ENCODE assay signal across 10 cellular contexts in the genomic region with DNA sequence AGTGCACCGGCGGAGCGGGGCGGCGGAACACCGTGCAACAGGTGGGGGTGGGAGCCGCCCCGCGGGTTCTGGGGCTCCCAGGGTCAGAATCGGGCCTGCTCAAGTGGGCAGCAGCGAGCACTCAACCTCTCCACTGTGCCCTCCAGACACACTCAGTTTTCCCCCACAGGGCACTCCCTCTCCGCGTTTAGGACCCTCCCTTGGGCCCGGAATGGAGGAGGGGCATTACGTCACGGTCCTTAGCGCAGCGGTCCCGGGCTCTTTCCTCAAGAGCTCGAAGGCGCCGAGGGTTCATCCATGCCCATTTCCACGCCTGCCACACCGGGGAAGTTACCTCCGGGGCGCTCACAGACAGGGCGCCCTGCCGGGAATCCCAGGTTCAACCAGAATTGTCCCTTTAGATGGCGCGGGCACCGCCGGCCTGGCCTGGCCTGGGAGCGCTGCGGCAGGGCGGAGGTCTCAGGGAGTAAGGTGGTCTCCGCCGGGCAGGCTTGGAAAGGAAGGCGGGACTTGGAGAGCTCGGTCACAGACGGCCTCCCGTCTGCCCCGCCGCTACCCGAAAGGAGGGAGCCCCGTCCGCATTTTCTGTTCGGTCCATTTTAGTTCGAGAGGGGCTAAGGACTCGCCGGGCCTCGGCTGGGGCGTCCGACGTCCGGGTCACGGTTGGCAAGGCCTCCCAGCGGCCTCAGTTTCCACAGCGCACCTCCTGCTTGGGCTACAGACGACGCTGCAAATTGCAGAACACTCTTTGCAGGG. TPM values are rescaled to one million over a fixed set of nuclear protein-coding genes. Genes with fewer than 3 reads are reported as not detected.
DNase-seq lines count a peak whose midpoint lies in the region; ATAC-seq, FAIRE-seq and TF ChIP-seq lines count a peak whose summit lies in the region.
"Had no signal": no experiment of that assay in that cellular context is flagged by ENCODE, and none has a peak within 500 bp of the region (broad histone marks: within the 10 kb centered on the region; RNA-seq: fewer than 3 reads in every experiment).

No MANE protein-coding gene starts in this region.

- H3K4me3 Mint-ChIP-seq in astrocyte (ENCODE audit: unreplicated experiment) = no peak overlapping the region

- no peak overlapping the region for H3K4ac ChIP-seq in mesendoderm (ENCODE audit: low read depth, low read length)

- no peak overlapping the region for H2BK120ac ChIP-seq in mesendoderm (ENCODE audit: low read depth, low read length)

- H3K9ac ChIP-seq in astrocyte (ENCODE audit: low read length) (no peak overlapping the region), mesendoderm (ENCODE audit: low read length) (peak overlapping the region; percentile 11)

- H3K4me3 ChIP-seq in cardiac muscle cell = peak overlapping the region; percentile 10
- peak overlapping the region; percentile 10 for H3K4me3 ChIP-seq in astrocyte (ENCODE audit: insufficient read depth, low read depth, low read length)
- H3K4me3 ChIP-seq in mesendoderm (ENCODE audit: low read length) = no peak overlapping the region
- H3K4me3 ChIP-seq in transverse colon = peak overlapping the region; percentile 4 to 41 (median 23)
- H3K4me3 ChIP-seq in SJCRH30 = no peak overlapping the region

- no peak overlapping the region for H3K23ac ChIP-seq in mesendoderm (ENCODE audit: low read length)

- no peak overlapping the region for H3K56ac ChIP-seq in mesendoderm (ENCODE audit: low read length)

- H4K20me1 ChIP-seq in astrocyte (ENCODE audit: insufficient read depth, low read length) = no peaks in the 10 kb centered on the region

- in situ Hi-C loops in transverse colon (cut with MboI; ENCODE audit: low pct_ligation_motif_present in 1 of 4, low pct_unique_long_range_greater_than_20kb in 1 of 4, low sequenced_read_pairs in 3 of 4) = loop anchor here (10.0 to 25.0 kb wide), 5 partner anchors 320 to 897 kb away; no protein-coding TSS in a partner anchor

- peaks cover 70% of the 10 kb centered on the region for H3K27me3 Mint-ChIP-seq in astrocyte (ENCODE audit: low read depth, unreplicated experiment)

- H3K27ac ChIP-seq in cardiac muscle cell (no peak overlapping the region), astrocyte (ENCODE audit: low read depth, low read length) (no peak overlapping the region), mesendoderm (ENCODE audit: low read depth, low read length) (no peak overlapping the region), transverse colon (no peak overlapping the region), SJCRH30 (no peak overlapping the region)

- H3K9me3 ChIP-seq in cardiac muscle cell (ENCODE audit: low read depth) = no peaks in the 10 kb centered on the region
- no peaks in the 10 kb centered on the region for H3K9me3 ChIP-seq in astrocyte (ENCODE audit: insufficient read depth, low read depth, low read length)
- H3K9me3 ChIP-seq in transverse colon = no peaks in the 10 kb centered on the region
- 0 out of 2 replicates have a peak, but pooled peaks cover 5% of the 10 kb centered on the region for H3K9me3 ChIP-seq in SJCRH30 (replicated peaks)

- no peak for ATAC-seq in left ventricle myocardium superior

- TF ChIP-seq POLR2A in transverse colon (IDR thresholded peaks at IDR 0.05) = no peak

- H3K36me3 ChIP-seq in cardiac muscle cell (no peaks in the 10 kb centered on the region), astrocyte (ENCODE audit: insufficient read depth, low read length) (no peaks in the 10 kb centered on the region), mesendoderm (ENCODE audit: control insufficient read depth, insufficient read depth, low read length) (no peaks in the 10 kb centered on the region), transverse colon (no peaks in the 10 kb centered on the region), SJCRH30 (no peaks in the 10 kb centered on the region; the same call in 1 of the 2 replicates)

- no peaks in the 10 kb centered on the region for H3K4me1 Mint-ChIP-seq in astrocyte (ENCODE audit: low read depth, unreplicated experiment)

- no peak for TF ChIP-seq EP300 in transverse colon (IDR thresholded peaks at IDR 0.05; ENCODE audit: low read depth)

- no peak overlapping the region for H2AK5ac ChIP-seq in mesendoderm (ENCODE audit: low read length)

- WGBS in mesendoderm (ENCODE audit: extremely low coverage, insufficient coverage, low lambda C conversion rate) = no CpG with 5 or more reads among the region's 60 CpGs
- WGBS in transverse colon (ENCODE audit: low coverage in 1 of 2), 2 donors = 4% methylated on average over 50 of the region's 60 CpGs; no CpG with 5 or more reads in 1 of the 2 donors

- no peak overlapping the region for H2BK5ac ChIP-seq in mesendoderm (ENCODE audit: low read length)

- no peak for FAIRE-seq in astrocyte (lab: Jason Lieb, UNC)
- no peak for FAIRE-seq in GM19239 (lab: Jason Lieb, UNC)

- H4K5ac ChIP-seq in mesendoderm (ENCODE audit: low read length) = no peak overlapping the region

- no peak overlapping the region for H3K18ac ChIP-seq in mesendoderm (ENCODE audit: low read length)

- H3K4me1 ChIP-seq in cardiac muscle cell (ENCODE audit: low read depth) (peaks cover 27% of the 10 kb centered on the region), astrocyte (ENCODE audit: insufficient read depth, low read length) (peaks cover 31% of the 10 kb centered on the region), mesendoderm (ENCODE audit: control insufficient read depth, low read depth, low read length) (peaks cover 4% of the 10 kb centered on the region), transverse colon (peaks cover 29 to 59% (median 51%) of the 10 kb centered on the region in 4 donors), SJCRH30 (peaks cover 8% of the 10 kb centered on the region; the same call in 1 of the 2 replicates)

- H3K9me3 Mint-ChIP-seq in astrocyte (ENCODE audit: unreplicated experiment) = peaks cover 9% of the 10 kb centered on the region

- no peak overlapping the region for H3K27ac Mint-ChIP-seq in astrocyte (ENCODE audit: unreplicated experiment)

- no peak overlapping the region for H4K8ac ChIP-seq in mesendoderm (ENCODE audit: low read depth, low read length)

- H3K79me1 ChIP-seq in mesendoderm (ENCODE audit: low read length) = no peaks in the 10 kb centered on the region

- no peak for DNase-seq in cardiac muscle cell (ENCODE audit: low read depth in 1 of 2, low spot score in 1 of 2)
- no peak for DNase-seq in left ventricle myocardium superior
- DNase-seq in astrocyte (ENCODE audit: low read depth) = no peak
- peak; percentile 57 for DNase-seq in mesendoderm
- DNase-seq in transverse colon = peak; percentile 28
- no peak for DNase-seq in NCI-H1694 treated with DMSO at 0.1 percent for 48 hours (lab: John Stamatoyannopoulos, UW)
- DNase-seq in SJCRH30 = no peak
- DNase-seq in GM19239 (ENCODE audit: insufficient read length, low spot score) = no peak

- H2AFZ ChIP-seq in astrocyte (ENCODE audit: low read depth, low read length) = no peak overlapping the region

- H3K36me3 Mint-ChIP-seq in astrocyte (ENCODE audit: low read depth, unreplicated experiment) = no peaks in the 10 kb centered on the region

- H3K27me3 ChIP-seq in cardiac muscle cell (peaks cover 93% of the 10 kb centered on the region), astrocyte (ENCODE audit: insufficient read depth, low read length) (peaks cover 82% of the 10 kb centered on the region), mesendoderm (ENCODE audit: insufficient read depth, low read length, poor library complexity) (peaks cover 61% of the 10 kb centered on the region), transverse colon (peaks cover 65% of the 10 kb centered on the region), SJCRH30 (no peaks in the 10 kb centered on the region)

- intact Hi-C loops in left ventricle myocardium superior (cut with micrococcal nuclease) = loop anchor here (10.0 kb wide), 1 partner anchor 380 kb away; no protein-coding TSS in a partner anchor
- intact Hi-C loops in transverse colon (cut with DNase I; ENCODE audit: low total_unique reads) = loop anchor here (10.0 kb wide), 1 partner anchor 370 kb away; no protein-coding TSS in a partner anchor

- H2BK15ac ChIP-seq in mesendoderm (replicated peaks; ENCODE audit: low read depth) = no peak overlapping the region

- peak overlapping the region; percentile 82 for H3K4me2 ChIP-seq in astrocyte (ENCODE audit: low read length)
- H3K4me2 ChIP-seq in mesendoderm (ENCODE audit: low read length) = peak overlapping the region; percentile 63

- H3K79me2 ChIP-seq in astrocyte (ENCODE audit: insufficient read depth, low read length) (no peaks in the 10 kb centered on the region), mesendoderm (ENCODE audit: control insufficient read depth, insufficient read depth, low read length) (no peaks in the 10 kb centered on the region)

- TF ChIP-seq CTCF in cardiac muscle cell (IDR thresholded peaks at IDR 0.05; ENCODE audit: low read depth, low read length) (no peak), astrocyte (IDR thresholded peaks at IDR 0.05; ENCODE audit: insufficient read depth, low read depth, low read length) (no peak), transverse colon (IDR thresholded peaks at IDR 0.05) (no peak)

RNA-seq across cellular contexts. Expression of a gene that starts 5.1 kb away (rescaled TPM):
- total RNA-seq in cardiac muscle cell (not detected in 2 replicates), left ventricle myocardium superior (not detected), astrocyte (not detected in 2 replicates), transverse colon (not detected)
- not detected in 2 replicates for polyA plus RNA-seq in cardiac muscle cell
- polyA plus RNA-seq in mesendoderm (2013, experiment 1 of 2) = not detected
- not detected for polyA plus RNA-seq in mesendoderm (2013, experiment 2 of 2)
- total RNA-seq in SJCRH30 (2014; rRNA removed; shearing (Covaris generic)) = not detected in 2 replicates
- total RNA-seq: HT1080, pulmonary artery endothelial cell had no signal

RNA-seq across cellular contexts. Expression of a gene that starts 9.5 kb away (rescaled TPM):
- total RNA-seq in cardiac muscle cell (0.85 and 1.1 TPM in 2 replicates), left ventricle myocardium superior (0.07 TPM), astrocyte (not detected in 2 replicates), transverse colon (under 1 TPM in 2 of 4 donors, not detected in 2; 0.27 to 0.79 TPM)
- polyA plus RNA-seq in cardiac muscle cell = 0.24 TPM in 1 of 2 replicates, not detected in the other
- 0.07 TPM for polyA plus RNA-seq in mesendoderm (2013, experiment 1 of 2)
- 0.08 TPM for polyA plus RNA-seq in mesendoderm (2013, experiment 2 of 2)
- 3.1 and 4.5 TPM in 2 replicates for total RNA-seq in SJCRH30 (2014; rRNA removed; shearing (Covaris generic))
- total RNA-seq: HT1080 had no signal

Comparison
In these comparisons a context has a peak if more than half of its experiments do, and no peak if none do; other contexts are left out.
1. DNase-seq: peak in mesendoderm (single experiment) and transverse colon (single experiment); none in cardiac muscle cell (0 of 2), left ventricle myocardium superior (single experiment), astrocyte (single experiment), NCI-H1694 treated with DMSO at 0.1 percent for 48 hours (single experiment), SJCRH30 (0 of 2) and GM19239 (single experiment).
2. H3K4me3 ChIP-seq: peak in cardiac muscle cell (single experiment), astrocyte (single experiment) and transverse colon (4 of 4); none in mesendoderm (single experiment) and SJCRH30 (single experiment).